23 cellular contexts compared by ENCODE assay signal in the genomic region with DNA sequence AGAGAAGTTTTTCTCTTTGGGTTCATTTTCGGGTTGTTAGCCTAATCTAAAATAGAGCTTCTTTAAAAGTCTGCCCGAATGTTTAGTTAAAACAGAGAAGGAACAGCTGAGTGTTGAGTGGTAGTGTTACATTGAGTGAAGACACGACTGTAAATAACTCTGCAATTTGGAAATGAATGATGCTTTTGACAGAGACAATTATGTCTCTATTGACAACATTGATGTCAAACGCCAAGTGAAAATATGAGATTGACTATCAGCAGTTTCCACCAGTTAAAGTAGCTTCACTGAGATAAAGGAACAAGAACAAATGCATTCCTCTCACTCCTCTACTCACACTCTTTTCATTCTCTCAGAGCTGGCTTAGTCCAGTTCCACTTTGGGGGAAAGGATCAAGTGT.
"Had no signal": no experiment of that assay in that cellular context is flagged by ENCODE, and none has a peak within 500 bp of the region (broad histone marks: within the 10 kb centered on the region; RNA-seq: fewer than 3 reads in every experiment).

No MANE protein-coding gene starts in this region.

- DNase-seq: IMR-90; Karpas-422; KG1; MG63; NCI-H1092; NCI-H1105 treated with DMSO at 0.1 percent for 48 hours; NCI-H1417 treated with DMSO at 0.1 percent for 48 hours; NCI-H146; NCI-H1694 treated with DMSO at 0.1 percent for 48 hours; NCI-H1930; NCI-H2081; NCI-H2107; NCI-H2227 treated with DMSO at 0.1 percent for 48 hours; NCI-H524; NCI-H69; NCI-H774; NK-92 treated with Interleukin-12 subunit alpha and Interleukin-12 subunit beta, amount 100 ng/mL, for 24 hours; PC-3; SHP77; SK-N-SH had no signal

- H3K36me3 ChIP-seq: MG63 had no signal

- H3K27ac ChIP-seq: RWPE1 had no signal

- ATAC-seq: HepG2, Panc1, PC-3 had no signal

- H3K4me2 ChIP-seq: SK-N-SH had no signal

- H3K9ac ChIP-seq: SK-N-SH had no signal

- FAIRE-seq: HepG2 had no signal

- H3K27me3 ChIP-seq: MG63 had no signal

- H3K9me3 ChIP-seq: MG63, SK-N-SH had no signal

- H3K4me3 ChIP-seq: MG63 had no signal
